Comparison of ENCODE assay signal across 25 cellular contexts in the genomic region with DNA sequence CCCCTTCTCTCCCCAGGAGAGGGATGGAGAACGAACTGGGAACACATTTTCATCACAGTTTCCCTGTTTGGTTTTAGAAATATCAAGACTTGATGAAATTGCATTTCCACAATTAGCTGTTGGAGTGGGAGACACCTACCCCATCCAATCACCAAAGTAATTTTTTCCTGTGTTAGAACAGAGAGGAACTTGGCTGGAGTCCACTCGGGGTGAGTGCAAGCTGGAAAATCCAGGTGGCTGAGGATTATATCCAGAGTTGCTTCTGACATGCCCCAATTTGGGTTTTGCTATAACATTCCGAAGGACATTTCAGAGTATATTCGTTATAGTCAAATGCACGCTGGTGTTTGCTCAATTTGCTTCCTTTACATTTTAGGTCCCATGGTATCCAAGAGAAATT.
"Had no signal": no experiment of that assay in that cellular context is flagged by ENCODE, and none has a peak within 500 bp of the region (broad histone marks: within the 10 kb centered on the region; RNA-seq: fewer than 3 reads in every experiment).

No MANE protein-coding gene starts in this region.

- H3K27ac ChIP-seq: neural progenitor cell, ovary, parathyroid adenoma, psoas muscle, right lobe of liver, sigmoid colon, suprapubic skin, testis, tibial artery, upper lobe of left lung, vagina had no signal

- H3K4me1 ChIP-seq: neural progenitor cell, parathyroid adenoma, psoas muscle, right lobe of liver, sigmoid colon, suprapubic skin, testis, tibial artery, upper lobe of left lung, vagina had no signal

- H3K36me3 ChIP-seq: neural progenitor cell, ovary, right lobe of liver, sigmoid colon, suprapubic skin, tibial artery, upper lobe of left lung, vagina had no signal

- H3K27me3 ChIP-seq: neural progenitor cell, ovary, right lobe of liver, sigmoid colon, suprapubic skin, testis, tibial artery, upper lobe of left lung, vagina had no signal

- DNase-seq: naive thymus-derived CD4-positive, alpha-beta T cell; natural killer cell; occipital lobe; ovary; posterior cingulate gyrus; psoas muscle; right cardiac atrium; right lobe of liver; sigmoid colon; small intestine; stimulated activated CD4-positive, alpha-beta T cell treated with anti-CD3 and anti-CD28 coated beads, Interleukin-15, amount 100 ng/mL, for 24 hours; stimulated activated CD4-positive, alpha-beta T cell treated with anti-CD3 and anti-CD28 coated beads, Interleukin-2, amount 100 ng/mL, for 24 hours; stimulated activated CD4-positive, alpha-beta T cell treated with anti-CD3 and anti-CD28 coated beads, Interleukin-2, amount 100 ng/mL, for 48 hours; stimulated activated CD4-positive, alpha-beta T cell treated with anti-CD3 and anti-CD28 coated beads, Interleukin-4, amount 100 ng/mL, for 24 hours; stimulated activated naive B cell treated with anti-CD40 and anti-IgM and Interleukin-4, amounts not matched to agents 10 μg/mL and 1 μg/mL and 100 μg/mL, for 72 hours; stimulated activated naive CD8-positive, alpha-beta T cell treated with anti-CD3 and anti-CD28 coated beads, Interleukin-15, amount 100 ng/mL, for 72 hours; stimulated activated naive CD8-positive, alpha-beta T cell treated with anti-CD3 and anti-CD28 coated beads, Interleukin-15, Interleukin-2, amounts not matched to agents 100 U/mL and 50 U/mL, for 24 hours; testis; tibial artery; trophoblast cell; upper lobe of left lung had no signal

- H3K9me3 ChIP-seq: ovary, testis had no signal

- H3K4me3 ChIP-seq: neural progenitor cell, ovary, psoas muscle, right lobe of liver, sigmoid colon, suprapubic skin, testis, tibial artery, upper lobe of left lung, vagina had no signal
